Comparison of ENCODE assay signal across 18 cellular contexts in genomic region chr7:44078521-44078920, GRCh38. TPM values are rescaled to one million over a fixed set of nuclear protein-coding genes. Genes with fewer than 3 reads are reported as not detected.
A peak's percentile ranks its signal among the peaks of the same experiment; 100 is the strongest.
DNase-seq lines count a peak whose midpoint lies in the region; ATAC-seq, FAIRE-seq and TF ChIP-seq lines count a peak whose summit lies in the region.
"Had no signal": no experiment of that assay in that cellular context is flagged by ENCODE, and none has a peak within 500 bp of the region (broad histone marks: within the 10 kb centered on the region; RNA-seq: fewer than 3 reads in every experiment).

No MANE protein-coding gene starts in this region.

- no peak overlapping the region for H2AFZ ChIP-seq in GM12878 (ENCODE audit: control insufficient read depth, low read depth, low read length)
- H2AFZ ChIP-seq: neural progenitor cell had no signal

- H3K9me3 ChIP-seq in heart left ventricle (no peaks in the 10 kb centered on the region), GM12878 (replicated peaks; ENCODE audit: control insufficient read depth, insufficient read depth, low read length) (no peaks in the 10 kb centered on the region), aorta (ENCODE audit: control insufficient read depth, low read length) (no peaks in the 10 kb centered on the region)
- H3K9me3 ChIP-seq: adrenal gland had no signal

- H3K27ac Mint-ChIP-seq in nephron, result peak overlapping the region; percentile 54 to 98 (median 64)
- peak overlapping the region in 1 of 2 donors; percentile 61 for H3K27ac Mint-ChIP-seq in T-cell
- H3K27ac Mint-ChIP-seq: neural progenitor cell, WTC11 had no signal

- no peak for TF ChIP-seq CTCF in heart left ventricle (IDR thresholded peaks at IDR 0.05)
- no peak for TF ChIP-seq CTCF in GM12878 (IDR thresholded peaks at IDR 0.05 in 2 of 3, conservative IDR thresholded peaks at IDR 0.05 in 1 of 3; ENCODE audit: control insufficient read depth in 2 of 3, extremely low read depth in 1 of 3, insufficient read depth in 1 of 3, low read depth in 3 of 3, low read length in 3 of 3)
- TF ChIP-seq CTCF in nephron (IDR thresholded peaks at IDR 0.05; ENCODE audit: unreplicated experiment in 3 of 3), result no peak

- RAD21 ChIA-PET in GM12878 (lab: Charles Lee; ENCODE audit: unreplicated experiment), result interaction anchor here (0.8 to 1.5 kb wide), 2 partner anchors 19 to 180 kb away, joined by 3 read pairs; no protein-coding TSS in a partner anchor

- FAIRE-seq in GM12878 (lab: Jason Lieb, UNC), result no peak
- no peak for FAIRE-seq in GM12891 (lab: Jason Lieb, UNC)
- no peak for FAIRE-seq in H54 (lab: Jason Lieb, UNC)
- FAIRE-seq: D721Med, endometrium had no signal

- no peak for ATAC-seq in heart left ventricle
- no peak for ATAC-seq in left ventricle myocardium superior
- ATAC-seq in GM12878, result no peak
- ATAC-seq in aorta (ENCODE audit: low FRiP score), result no peak
- ATAC-seq in T-cell (replicated peaks in 1 of 4), result no peak
- ATAC-seq: WTC11 had no signal

- BruUV-seq in GM12878 (replicated peaks; lab: Mats Ljungman, UMichigan), result no TSS peak

- no peaks in the 10 kb centered on the region for H3K27me3 ChIP-seq in heart left ventricle
- no peaks in the 10 kb centered on the region for H3K27me3 ChIP-seq in GM12878 (replicated peaks in 1 of 2; ENCODE audit: control insufficient read depth in 2 of 2, insufficient read depth in 2 of 2, low read length in 1 of 2)
- H3K27me3 ChIP-seq in aorta (ENCODE audit: control insufficient read depth in 1 of 2, insufficient read depth in 2 of 2, low read length in 1 of 2), result no peaks in the 10 kb centered on the region
- H3K27me3 ChIP-seq: adrenal gland had no signal

- H3K4me1 ChIP-seq in heart left ventricle (peaks cover 3 to 73% (median 36%) of the 10 kb centered on the region in 12 donors), GM12878 (ENCODE audit: control insufficient read depth, insufficient read depth, low read length) (peaks cover 18% of the 10 kb centered on the region), aorta (ENCODE audit: control insufficient read depth in 1 of 2, insufficient read depth in 2 of 2, low read length in 2 of 2) (no peaks in the 10 kb centered on the region)
- H3K4me1 ChIP-seq: neural progenitor cell had no signal

- TF ChIP-seq POLR2A in heart left ventricle (IDR thresholded peaks at IDR 0.05), result no peak
- no peak for TF ChIP-seq POLR2A in GM12878 (IDR thresholded peaks at IDR 0.05; ENCODE audit: low read depth, low read length)
- no peak for TF ChIP-seq POLR2A in GM12891 (IDR thresholded peaks at IDR 0.05; ENCODE audit: low read depth, low read length)
- no peak for TF ChIP-seq POLR2A in H54 (IDR thresholded peaks at IDR 0.05; ENCODE audit: low read depth, low read length)

- H3K4me3 ChIP-seq in heart left ventricle (no peak overlapping the region), GM12878 (no peak overlapping the region), aorta (ENCODE audit: low read length in 2 of 2) (no peak overlapping the region)
- H3K4me3 ChIP-seq: adrenal gland, neural progenitor cell had no signal

- peaks cover 26% of the 10 kb centered on the region for H3K4me1 Mint-ChIP-seq in nephron
- peaks cover 30 to 40% (median 33%) of the 10 kb centered on the region in 3 donors for H3K4me1 Mint-ChIP-seq in T-cell

- no peak for TF ChIP-seq RAD21 in GM12878 (IDR thresholded peaks at IDR 0.05; ENCODE audit: insufficient read depth, low read depth, low read length)

- H3K36me3 Mint-ChIP-seq in nephron (ENCODE audit: low read depth), result peaks cover 21% of the 10 kb centered on the region
- H3K36me3 Mint-ChIP-seq in T-cell, result peaks cover 20% of the 10 kb centered on the region

- SMC1A ChIA-PET in GM12878 (lab: Charles Lee; ENCODE audit: uncharacterized antibody, unreplicated experiment), result interaction anchor here (1.1 kb wide), 1 partner anchor 17 kb away, joined by 3 read pairs; no protein-coding TSS in a partner anchor

- CTCF ChIA-PET in GM12878 (lab: Yijun Ruan, JAX) (interaction anchor here (0.9 to 1.1 kb wide), 2 partner anchors 14 to 456 kb away, joined by 3 read pairs; no protein-coding TSS in a partner anchor), T-cell (lab: Charles Lee) (no interaction called here)

- peak overlapping the region; percentile 7 for H3K4me2 ChIP-seq in GM12878 (ENCODE audit: control insufficient read depth, insufficient read depth)
- H3K4me2 ChIP-seq: neural progenitor cell had no signal

- H3K27ac ChIP-seq in heart left ventricle (peak overlapping the region in 11 of 12 donors; percentile 61 to 96 (median 76)), GM12878 (ENCODE audit: control insufficient read depth, insufficient read depth) (no peak overlapping the region), aorta (ENCODE audit: low read depth in 1 of 2, low read length in 2 of 2) (no peak overlapping the region)
- H3K27ac ChIP-seq: adrenal gland, neural progenitor cell had no signal

- WGBS in heart left ventricle, 4 donors, result 76 to 83% (median 79%) methylated on average over 8 of the region's 8 CpGs
- WGBS in GM12878 (ENCODE audit: insufficient coverage, insufficient replicate concordance, low lambda C conversion rate, missing lambda C conversion rate), result 37% methylated on average over 8 of the region's 8 CpGs
- WGBS in aorta, 2 donors, result 75 to 81% methylated on average over 8 of the region's 8 CpGs

- H4K20me1 ChIP-seq in GM12878 (ENCODE audit: control insufficient read depth, insufficient read depth), result no peaks in the 10 kb centered on the region

- H3K27me3 Mint-ChIP-seq in nephron (ENCODE audit: low read depth), result no peaks in the 10 kb centered on the region
- no peaks in the 10 kb centered on the region for H3K27me3 Mint-ChIP-seq in T-cell

- peaks cover 22% of the 10 kb centered on the region for H3K79me2 ChIP-seq in GM12878 (ENCODE audit: control insufficient read depth, insufficient read depth, low read length)

- POLR2A ChIA-PET in GM12878 (lab: Charles Lee), result no interaction called here
- POLR2A ChIA-PET in T-cell (lab: Charles Lee), result interaction anchor here in 1 of 2 donors (0.6 kb wide), 1 partner anchor 494 kb away, joined by 5 read pairs; no protein-coding TSS in a partner anchor

- DNase-seq in heart left ventricle, result peak in 1 of 5 donors; percentile 15
- no peak for DNase-seq in left ventricle myocardium superior
- no peak for DNase-seq in GM12878 (ENCODE audit: low read depth, low spot score)
- peak; percentile 29 to 63 for DNase-seq in aorta
- DNase-seq in GM12891 (ENCODE audit: insufficient read length, low spot score), result no peak
- no peak for DNase-seq in H54 (ENCODE audit: insufficient read length, low spot score)
- no peak for DNase-seq in T-cell
- DNase-seq: activated CD8-positive, alpha-beta memory T cell treated with anti-CD3 and anti-CD28 coated beads, Interleukin-2, amount 50 U/mL, for 48 hours; cerebellar nuclear complex; NCI-H1092 treated with DMSO at 0.1 percent for 48 hours; stimulated activated CD4-positive, alpha-beta T cell treated with anti-CD3 and anti-CD28 coated beads, Interleukin-4, amount 100 ng/mL, for 4 hours; SW 1271 had no signal

- H3K36me3 ChIP-seq in heart left ventricle (peaks cover 0 to 72% (median 61%) of the 10 kb centered on the region in 9 donors), GM12878 (ENCODE audit: control insufficient read depth in 2 of 2, insufficient read depth in 2 of 2, low read length in 1 of 2) (peaks cover 18 to 38% of the 10 kb centered on the region in 2 experiments), aorta (ENCODE audit: control insufficient read depth in 1 of 2, insufficient read depth in 2 of 2, low read length in 1 of 2) (peaks cover 0 to 4% of the 10 kb centered on the region in 2 donors)
- H3K36me3 ChIP-seq: neural progenitor cell had no signal

- in situ Hi-C loops in GM12878 (cut with MboI), result no loop called here

- no peak overlapping the region for H3K9ac ChIP-seq in GM12878 (ENCODE audit: control insufficient read depth, insufficient read depth, low read length)
- H3K9ac ChIP-seq: neural progenitor cell had no signal

- TF ChIP-seq EP300 in GM12878 (IDR thresholded peaks at IDR 0.05; ENCODE audit: borderline replicate concordance in 1 of 2, control insufficient read depth in 1 of 2, low read depth in 2 of 2, low read length in 2 of 2), result no peak

- intact Hi-C loops in heart left ventricle (cut with DNase I), result loop anchor here in 3 of 10 donors (2.0 to 5.0 kb wide), 3 partner anchors 34 to 114 kb away; partner anchors contain the start of genes DBNL (in 1 of the 3) and POLD2 (in 1 of the 3)
- intact Hi-C loops in left ventricle myocardium superior (cut with micrococcal nuclease), result no loop called here
- intact Hi-C loops in GM12878 (cut with micrococcal nuclease; ENCODE audit: unreplicated experiment), result no loop called here
- intact Hi-C loops in aorta (cut with DNase I), result loop anchor here in 1 of 2 donors (2.0 kb wide), 1 partner anchor 28 kb away; no protein-coding TSS in a partner anchor

- H3K9me3 Mint-ChIP-seq in nephron, result no peaks in the 10 kb centered on the region
- H3K9me3 Mint-ChIP-seq in T-cell, result no peaks in the 10 kb centered on the region
- H3K9me3 Mint-ChIP-seq: neural progenitor cell, WTC11 had no signal

- peak overlapping the region; percentile 8 to 56 (median 54) for H3K4me3 Mint-ChIP-seq in nephron
- H3K4me3 Mint-ChIP-seq in T-cell, result peak overlapping the region in 1 of 3 donors; percentile 31
- H3K4me3 Mint-ChIP-seq: neural progenitor cell, WTC11 had no signal

RNA-seq across cellular contexts. Expression of gene POLM, which starts 3.8 kb away (rescaled TPM):
- total RNA-seq in heart left ventricle (10 to 100 TPM; 10.1 to 24.3 (median 14.0) TPM), left ventricle myocardium superior (17.6 TPM), GM12878 (2014; rRNA removed) (23.3 and 24.8 TPM in 2 replicates), GM12878 (2014; rRNA removed; fragmentation: Illumina TruSeq; extraction: Trizol) (13.5 and 14.1 TPM in 2 replicates), GM12878 (2021) (33.8 and 37.8 TPM in 2 replicates), aorta (10 to 100 TPM; 27.6 to 35.7 TPM), T-cell (10 to 100 TPM; 39.5 to 81.9 (median 70.7) TPM)
- polyA plus RNA-seq in heart left ventricle (10 to 100 TPM; 10.3 to 13.7 TPM), GM12878 (2011; rRNA removed) (11.0 and 15.9 TPM in 2 replicates), GM12878 (2014; fragmentation: Illumina TruSeq; extraction: Trizol) (8.0 and 16.1 TPM in 2 replicates), GM12878 (2014; fragmentation: Nextera tagmentation; extraction: Ambion mirVana) (1 to 10 TPM; 3.1 to 4.6 TPM), GM12878 (2014; rRNA removed) (39.4 and 41.5 TPM in 2 replicates), GM12878 (2016; fragmentation: Nextera tagmentation; extraction: Ambion mirVana) (10 to 100 TPM; 22.0 to 23.2 TPM), aorta (10 to 100 TPM in 1 of 2 donors, 1 to 10 TPM in 1; 8.4 to 35.6 TPM)
- total RNA-seq in GM12878 (2013; cell fraction: nucleolus; rRNA removed), result 108 and 133 TPM in 2 replicates
- polyA plus RNA-seq in GM12878 (2011; ENCODE audit: low read depth), result 9.0 TPM
- polyA plus RNA-seq in GM12878 (2011; cell fraction: cytosol; rRNA removed), result 17.6 and 26.6 TPM in 2 replicates
- 86.2 and 99.8 TPM in 2 replicates for polyA plus RNA-seq in GM12878 (2011; cell fraction: nucleus; rRNA removed)
- 16.6 and 18.6 TPM in 2 replicates for polyA plus RNA-seq in GM12878 (2012)
- 19.2 and 33.0 TPM in 2 replicates for polyA minus RNA-seq in GM12878 (2011; rRNA and poly(A)+ RNA removed)
- polyA minus RNA-seq in GM12878 (2011; cell fraction: cytosol; rRNA and poly(A)+ RNA removed), result 12.7 and 16.4 TPM in 2 replicates
- polyA minus RNA-seq in GM12878 (2011; cell fraction: nucleus; rRNA and poly(A)+ RNA removed), result 41.2 and 67.5 TPM in 2 replicates
- polyA plus RNA-seq in GM12891 (2012; ENCODE audit: low read depth, missing spikeins), result 13.2 TPM

RNA-seq across cellular contexts. Expression of gene PGAM2, which starts 13.2 kb away (rescaled TPM):
- 1,000 to 10,000 TPM in 1 of 9 donors, 100 to 1,000 TPM in 8; 300 to 1,183 (median 555) TPM for total RNA-seq in heart left ventricle
- 1,000 to 10,000 TPM in 1 of 2 donors, 100 to 1,000 TPM in 1; 242 to 2,064 TPM for polyA plus RNA-seq in heart left ventricle
- total RNA-seq in left ventricle myocardium superior, result 967 TPM
- total RNA-seq in GM12878 (2013; cell fraction: nucleolus; rRNA removed), result 2.5 and 3.7 TPM in 2 replicates
- not detected in 2 replicates for total RNA-seq in GM12878 (2014; rRNA removed)
- total RNA-seq in GM12878 (2014; rRNA removed; fragmentation: Illumina TruSeq; extraction: Trizol), result not detected in 2 replicates
- total RNA-seq in GM12878 (2021), result 0.24 TPM in 1 of 2 replicates, not detected in the other
- polyA plus RNA-seq in GM12878 (2011; ENCODE audit: low read depth), result not detected
- polyA plus RNA-seq in GM12878 (2011; rRNA removed), result not detected in 2 replicates
- polyA plus RNA-seq in GM12878 (2011; cell fraction: cytosol; rRNA removed), result not detected in 2 replicates
- 0.87 and 1.2 TPM in 2 replicates for polyA plus RNA-seq in GM12878 (2011; cell fraction: nucleus; rRNA removed)
- polyA plus RNA-seq in GM12878 (2012), result 0.18 TPM in 1 of 2 replicates, not detected in the other
- polyA plus RNA-seq in GM12878 (2014; fragmentation: Illumina TruSeq; extraction: Trizol), result not detected in 2 replicates
- not detected for polyA plus RNA-seq in GM12878 (2014; fragmentation: Nextera tagmentation; extraction: Ambion mirVana)
- 0.13 TPM in 1 of 2 replicates, not detected in the other for polyA plus RNA-seq in GM12878 (2014; rRNA removed)
- polyA plus RNA-seq in GM12878 (2016; fragmentation: Nextera tagmentation; extraction: Ambion mirVana), result not detected
- not detected in 2 replicates for polyA minus RNA-seq in GM12878 (2011; rRNA and poly(A)+ RNA removed)
- not detected in 2 replicates for polyA minus RNA-seq in GM12878 (2011; cell fraction: cytosol; rRNA and poly(A)+ RNA removed)
- polyA minus RNA-seq in GM12878 (2011; cell fraction: nucleus; rRNA and poly(A)+ RNA removed), result 0.57 and 0.97 TPM in 2 replicates
- total RNA-seq in aorta, result 1 to 10 TPM; 4.1 to 4.8 TPM
- polyA plus RNA-seq in aorta, result 1 to 10 TPM; 8.0 to 9.5 TPM
- not detected for polyA plus RNA-seq in GM12891 (2012; ENCODE audit: low read depth, missing spikeins)
- total RNA-seq in T-cell, result 1 to 10 TPM; 1.1 to 2.9 (median 1.7) TPM

RNA-seq across cellular contexts. Expression of gene AEBP1, which starts 25.6 kb away (rescaled TPM):
- 10 to 100 TPM; 15.2 to 51.1 (median 25.4) TPM for total RNA-seq in heart left ventricle
- 10 to 100 TPM; 10.9 to 20.2 TPM for polyA plus RNA-seq in heart left ventricle
- total RNA-seq in left ventricle myocardium superior, result 18.4 TPM
- total RNA-seq in GM12878 (2013; cell fraction: nucleolus; rRNA removed), result 1.9 and 3.2 TPM in 2 replicates
- total RNA-seq in GM12878 (2014; rRNA removed), result 0.06 TPM in 1 of 2 replicates, not detected in the other
- total RNA-seq in GM12878 (2014; rRNA removed; fragmentation: Illumina TruSeq; extraction: Trizol), result not detected in 2 replicates
- total RNA-seq in GM12878 (2021), result 0.16 and 0.23 TPM in 2 replicates
- 0.46 TPM for polyA plus RNA-seq in GM12878 (2011; ENCODE audit: low read depth)
- 0.09 and 0.20 TPM in 2 replicates for polyA plus RNA-seq in GM12878 (2011; rRNA removed)
- polyA plus RNA-seq in GM12878 (2011; cell fraction: cytosol; rRNA removed), result 0.13 and 0.22 TPM in 2 replicates
- 1.8 and 3.1 TPM in 2 replicates for polyA plus RNA-seq in GM12878 (2011; cell fraction: nucleus; rRNA removed)
- polyA plus RNA-seq in GM12878 (2012), result 0.31 and 0.46 TPM in 2 replicates
- polyA plus RNA-seq in GM12878 (2014; fragmentation: Illumina TruSeq; extraction: Trizol), result not detected in 2 replicates
- not detected for polyA plus RNA-seq in GM12878 (2014; fragmentation: Nextera tagmentation; extraction: Ambion mirVana)
- 0.08 TPM in 1 of 2 replicates, not detected in the other for polyA plus RNA-seq in GM12878 (2014; rRNA removed)
- under 1 TPM in 1 of 2 experiments, not detected in 1; 0.11 TPM for polyA plus RNA-seq in GM12878 (2016; fragmentation: Nextera tagmentation; extraction: Ambion mirVana)
- 0.67 TPM in 1 of 2 replicates, not detected in the other for polyA minus RNA-seq in GM12878 (2011; rRNA and poly(A)+ RNA removed)
- not detected in 2 replicates for polyA minus RNA-seq in GM12878 (2011; cell fraction: cytosol; rRNA and poly(A)+ RNA removed)
- polyA minus RNA-seq in GM12878 (2011; cell fraction: nucleus; rRNA and poly(A)+ RNA removed), result 0.24 and 0.57 TPM in 2 replicates
- 1,000 to 10,000 TPM in 1 of 2 donors, 100 to 1,000 TPM in 1; 856 to 1,098 TPM for total RNA-seq in aorta
- polyA plus RNA-seq in aorta, result 1,000 to 10,000 TPM in 1 of 2 donors, 100 to 1,000 TPM in 1; 293 to 2,243 TPM
- 0.71 TPM for polyA plus RNA-seq in GM12891 (2012; ENCODE audit: low read depth, missing spikeins)
- 10 to 100 TPM; 18.1 to 28.4 (median 23.1) TPM for total RNA-seq in T-cell

RNA-seq across cellular contexts. Expression of gene DBNL, which starts 34.0 kb away (rescaled TPM):
- total RNA-seq in heart left ventricle (10 to 100 TPM; 29.9 to 76.7 (median 42.9) TPM), left ventricle myocardium superior (31.2 TPM), GM12878 (2014; rRNA removed) (113 and 117 TPM in 2 replicates), GM12878 (2014; rRNA removed; fragmentation: Illumina TruSeq; extraction: Trizol) (62.0 and 65.6 TPM in 2 replicates), GM12878 (2021) (108 and 110 TPM in 2 replicates), aorta (100 to 1,000 TPM in 1 of 2 donors, 10 to 100 TPM in 1; 96.1 to 105 TPM), T-cell (100 to 1,000 TPM; 101 to 188 (median 156) TPM)
- polyA plus RNA-seq in heart left ventricle (10 to 100 TPM; 39.3 to 86.3 TPM), GM12878 (2011; rRNA removed) (32.2 and 58.3 TPM in 2 replicates), GM12878 (2014; fragmentation: Illumina TruSeq; extraction: Trizol) (30.2 and 78.1 TPM in 2 replicates), GM12878 (2014; fragmentation: Nextera tagmentation; extraction: Ambion mirVana) (10 to 100 TPM in 1 of 2 experiments, 1 to 10 TPM in 1; 4.1 to 18.5 TPM), GM12878 (2014; rRNA removed) (90.4 and 108 TPM in 2 replicates), GM12878 (2016; fragmentation: Nextera tagmentation; extraction: Ambion mirVana) (100 to 1,000 TPM; 161 to 179 TPM), aorta (10 to 100 TPM; 80.1 to 91.6 TPM)
- total RNA-seq in GM12878 (2013; cell fraction: nucleolus; rRNA removed), result 252 and 284 TPM in 2 replicates
- 79.6 TPM for polyA plus RNA-seq in GM12878 (2011; ENCODE audit: low read depth)
- 82.9 and 87.8 TPM in 2 replicates for polyA plus RNA-seq in GM12878 (2011; cell fraction: cytosol; rRNA removed)
- polyA plus RNA-seq in GM12878 (2011; cell fraction: nucleus; rRNA removed), result 136 and 153 TPM in 2 replicates
- polyA plus RNA-seq in GM12878 (2012), result 72.6 and 74.6 TPM in 2 replicates
- 61.2 and 89.4 TPM in 2 replicates for polyA minus RNA-seq in GM12878 (2011; rRNA and poly(A)+ RNA removed)
- polyA minus RNA-seq in GM12878 (2011; cell fraction: cytosol; rRNA and poly(A)+ RNA removed), result 23.8 and 26.2 TPM in 2 replicates
- 35.8 and 70.2 TPM in 2 replicates for polyA minus RNA-seq in GM12878 (2011; cell fraction: nucleus; rRNA and poly(A)+ RNA removed)
- 92.7 TPM for polyA plus RNA-seq in GM12891 (2012; ENCODE audit: low read depth, missing spikeins)

RNA-seq across cellular contexts. Expression of gene POLD2, which starts 44.8 kb away (rescaled TPM):
- total RNA-seq in heart left ventricle (100 to 1,000 TPM in 1 of 9 donors, 10 to 100 TPM in 8; 74.1 to 150 (median 89.2) TPM), left ventricle myocardium superior (92.9 TPM), GM12878 (2014; rRNA removed) (149 and 169 TPM in 2 replicates), GM12878 (2014; rRNA removed; fragmentation: Illumina TruSeq; extraction: Trizol) (97.5 and 105 TPM in 2 replicates), GM12878 (2021) (169 TPM in 2 replicates), aorta (10 to 100 TPM; 49.5 to 53.4 TPM), T-cell (10 to 100 TPM; 53.4 to 85.1 (median 72.6) TPM)
- polyA plus RNA-seq in heart left ventricle (100 to 1,000 TPM in 1 of 2 donors, 10 to 100 TPM in 1; 67.0 to 176 TPM), GM12878 (2011; rRNA removed) (113 and 179 TPM in 2 replicates), GM12878 (2014; fragmentation: Illumina TruSeq; extraction: Trizol) (61.8 and 118 TPM in 2 replicates), GM12878 (2014; fragmentation: Nextera tagmentation; extraction: Ambion mirVana) (10 to 100 TPM; 19.1 to 42.7 TPM), GM12878 (2014; rRNA removed) (193 and 194 TPM in 2 replicates), GM12878 (2016; fragmentation: Nextera tagmentation; extraction: Ambion mirVana) (100 to 1,000 TPM; 266 to 287 TPM), aorta (10 to 100 TPM; 31.6 to 93.1 TPM)
- 86.8 and 93.9 TPM in 2 replicates for total RNA-seq in GM12878 (2013; cell fraction: nucleolus; rRNA removed)
- 99.6 TPM for polyA plus RNA-seq in GM12878 (2011; ENCODE audit: low read depth)
- 225 and 290 TPM in 2 replicates for polyA plus RNA-seq in GM12878 (2011; cell fraction: cytosol; rRNA removed)
- polyA plus RNA-seq in GM12878 (2011; cell fraction: nucleus; rRNA removed), result 281 and 287 TPM in 2 replicates
- polyA plus RNA-seq in GM12878 (2012), result 110 and 118 TPM in 2 replicates
- polyA minus RNA-seq in GM12878 (2011; rRNA and poly(A)+ RNA removed), result 75.3 and 127 TPM in 2 replicates
- 41.1 and 46.9 TPM in 2 replicates for polyA minus RNA-seq in GM12878 (2011; cell fraction: cytosol; rRNA and poly(A)+ RNA removed)
- polyA minus RNA-seq in GM12878 (2011; cell fraction: nucleus; rRNA and poly(A)+ RNA removed), result 54.9 and 61.8 TPM in 2 replicates
- 117 TPM for polyA plus RNA-seq in GM12891 (2012; ENCODE audit: low read depth, missing spikeins)

Comparison
In these comparisons a context has a peak if more than half of its experiments do, and no peak if none do; other contexts are left out.
1. DNase-seq: peak in aorta (2 of 2); none in left ventricle myocardium superior (single experiment), GM12878 (single experiment), GM12891 (single experiment), H54 (single experiment) and T-cell (0 of 34).
2. H3K27ac ChIP-seq: peak in heart left ventricle (11 of 12); none in GM12878 (single experiment) and aorta (0 of 2).
3. RNA of gene PGAM2, which starts 13.2 kb away (total RNA-seq): 967 TPM in left ventricle myocardium superior (single experiment) and 300 to 1,183 TPM in heart left ventricle; 4.1 to 4.8 TPM in aorta, 1.1 to 2.9 TPM in T-cell and 0.24 to 3.7 TPM in GM12878; every median in the first group is over 10 times any median in the second.
4. RNA of gene AEBP1, which starts 25.6 kb away (total RNA-seq): 856 to 1,098 TPM in aorta; 15.2 to 51.1 TPM in heart left ventricle, 18.1 to 28.4 TPM in T-cell, 18.4 TPM in left ventricle myocardium superior (single experiment) and 0.06 to 3.2 TPM in GM12878; every median in the first group is over 10 times any median in the second.